In genomic region chr7:5793361-5794072, GRCh38 we compare ENCODE assay signal across 26 cellular contexts.
"Had no signal": no experiment of that assay in that cellular context is flagged by ENCODE, and none has a peak within 500 bp of the region (broad histone marks: within the 10 kb centered on the region; RNA-seq: fewer than 3 reads in every experiment).

No MANE protein-coding gene starts in this region.

- H3K36me3 ChIP-seq: stomach, suprapubic skin, thoracic aorta, thyroid gland, tibial artery, tibial nerve, transverse colon, upper lobe of left lung, upper lobe of right lung, uterus, vagina had no signal

- H3K27me3 ChIP-seq: stomach, suprapubic skin, thyroid gland, tibial artery, tibial nerve, transverse colon, upper lobe of left lung, upper lobe of right lung, uterus, vagina had no signal

- H3K27ac ChIP-seq: stomach, suprapubic skin, thoracic aorta, thyroid gland, tibial artery, tibial nerve, transverse colon, upper lobe of left lung, upper lobe of right lung, uterus, vagina had no signal

- H3K4me1 ChIP-seq: stomach, suprapubic skin, thyroid gland, tibial artery, tibial nerve, transverse colon, upper lobe of left lung, upper lobe of right lung, uterus, vagina had no signal

- H3K4me3 ChIP-seq: stomach, suprapubic skin, thoracic aorta, thyroid gland, tibial artery, tibial nerve, transverse colon, upper lobe of left lung, upper lobe of right lung, uterus, vagina had no signal

- FAIRE-seq: urothelium cell line had no signal

- DNase-seq: stimulated activated CD4-positive, alpha-beta T cell treated with anti-CD3 and anti-CD28 coated beads, Interleukin-2, amount 100 ng/mL, for 48 hours; stimulated activated CD4-positive, alpha-beta T cell treated with anti-CD3 and anti-CD28 coated beads, Interleukin-4, amount 100 ng/mL, for 1 hour; stimulated activated CD4-positive, alpha-beta T cell treated with anti-CD3 and anti-CD28 coated beads, Interleukin-4, amount 100 ng/mL, for 24 hours; stimulated activated CD4-positive, alpha-beta T cell treated with anti-CD3 and anti-CD28 coated beads, Interleukin-4, amount 100 ng/mL, for 4 hours; stimulated activated CD8-positive, alpha-beta memory T cell treated with anti-CD3 and anti-CD28 coated beads, Interleukin-4, amount 100 ng/mL, for 48 hours; stimulated activated naive B cell treated with anti-CD40 and anti-IgM and Interleukin-4, amounts not matched to agents 10 μg/mL and 1 μg/mL and 100 μg/mL, for 72 hours; stimulated activated naive CD4-positive, alpha-beta T cell; stimulated activated naive CD4-positive, alpha-beta T cell treated with Interleukin-2 at 50 U/mL for 16 hours; stimulated activated naive CD8-positive, alpha-beta T cell treated with anti-CD3 and anti-CD28 coated beads, Interleukin-15, amount 100 ng/mL, for 72 hours; stimulated activated naive CD8-positive, alpha-beta T cell treated with anti-CD3 and anti-CD28 coated beads, Interleukin-15, Interleukin-2, amounts not matched to agents 100 U/mL and 50 U/mL, for 24 hours; stomach; substantia nigra; thyroid gland; tibial artery; transverse colon; trophoblast cell; upper lobe of right lung; uterus had no signal

- H3K9me3 ChIP-seq: stomach, suprapubic skin, thoracic aorta, thyroid gland, tibial artery, tibial nerve, transverse colon, upper lobe of left lung, upper lobe of right lung, uterus, vagina had no signal

- ATAC-seq: stimulated activated effector memory CD8-positive, alpha-beta T cell treated with anti-CD3 and anti-CD28 coated beads, Interleukin-12 subunit alpha, Interleukin-12 subunit beta, amount 100 ng/mL, for 72 hours; stimulated activated memory B cell treated with anti-CD40 and anti-IgM and Interleukin-4, amounts not matched to agents 10 μg/mL and 1 μg/mL and 100 μg/mL, for 72 hours; stimulated activated naive B cell treated with anti-CD40 and anti-IgM and Interleukin-4, amounts not matched to agents 10 μg/mL and 1 μg/mL and 100 μg/mL, for 72 hours; stimulated activated naive CD8-positive, alpha-beta T cell treated with anti-CD3 and anti-CD28 coated beads, Interleukin-15, amount 100 ng/mL, for 72 hours; stimulated activated naive CD8-positive, alpha-beta T cell treated with anti-CD3 and anti-CD28 coated beads, Interleukin-15, Interleukin-2, amounts not matched to agents 100 U/mL and 50 U/mL, for 24 hours; upper lobe of right lung had no signal
